6 cellular contexts compared by ENCODE assay signal in genomic region chr3:98831060-98831459, GRCh38.
DNase-seq lines count a peak whose midpoint lies in the region; FAIRE-seq and TF ChIP-seq lines count a peak whose summit lies in the region.
"Not testable (repeated sequence)": the region's sequence is repeated elsewhere in the genome, so short reads cannot be mapped to it uniquely, and the experiment has no call there.

No MANE protein-coding gene starts in this region.

- H3K36me3 Mint-ChIP-seq in Caco-2 (ENCODE audit: insufficient read depth, unreplicated experiment): peaks cover 32% of the 10 kb centered on the region
- H3K36me3 Mint-ChIP-seq in astrocyte (ENCODE audit: low read depth, unreplicated experiment): peaks cover 25% of the 10 kb centered on the region

- H3K4me2 ChIP-seq in astrocyte (ENCODE audit: low read length); mesenchymal stem cell (ENCODE audit: low read length, poor library complexity, severe bottlenecking): not testable (repeated sequence)

- not testable (repeated sequence) for H3K4me3 ChIP-seq in Caco-2 (ENCODE audit: low read depth, low read length); astrocyte (ENCODE audit: insufficient read depth, low read depth, low read length); mesenchymal stem cell (ENCODE audit: insufficient read depth in 1 of 2, low read depth in 1 of 2, low read length in 2 of 2)

- H2AK5ac ChIP-seq in mesenchymal stem cell (ENCODE audit: low read length, severe bottlenecking): not testable (repeated sequence)

- CTCF ChIA-PET in Caco-2 (lab: Charles Lee); HEK293T (lab: Yijun Ruan, JAX): not testable (repeated sequence)

- not testable (repeated sequence) for H2BK5ac ChIP-seq in mesenchymal stem cell (ENCODE audit: low read depth, low read length, poor library complexity, severe bottlenecking)

- not testable (repeated sequence) for H3K4ac ChIP-seq in mesenchymal stem cell (ENCODE audit: low read depth in 1 of 2, low read length in 2 of 2)

- H2BK15ac ChIP-seq in mesenchymal stem cell (ENCODE audit: low read depth, poor library complexity, severe bottlenecking): not testable (repeated sequence)

- not testable (repeated sequence) for H2AFZ ChIP-seq in astrocyte (ENCODE audit: low read depth, low read length); mesenchymal stem cell (ENCODE audit: low read depth, low read length)

- H3K4me3 Mint-ChIP-seq in Caco-2 (ENCODE audit: unreplicated experiment); astrocyte (ENCODE audit: unreplicated experiment): not testable (repeated sequence)

- not testable (repeated sequence) for H3K23ac ChIP-seq in mesenchymal stem cell (ENCODE audit: low read length in 2 of 2)

- peaks cover 17% of the 10 kb centered on the region for H3K4me1 ChIP-seq in Caco-2
- not testable (repeated sequence) for H3K4me1 ChIP-seq in astrocyte (ENCODE audit: insufficient read depth, low read length); mesenchymal stem cell (ENCODE audit: control insufficient read depth, insufficient read depth, low read depth, low read length)

- H2BK120ac ChIP-seq in mesenchymal stem cell (ENCODE audit: low read depth, low read length): not testable (repeated sequence)

- H2BK12ac ChIP-seq in mesenchymal stem cell (ENCODE audit: low read length in 2 of 2): not testable (repeated sequence)

- WGBS in mesenchymal stem cell: 98% methylated on average over 5 of the region's 5 CpGs

- H3K27ac ChIP-seq in astrocyte (ENCODE audit: low read depth, low read length): not testable (repeated sequence)
- H3K27ac ChIP-seq in mesenchymal stem cell (ENCODE audit: low read length, poor library complexity, severe bottlenecking): peak overlapping the region; percentile 49

- not testable (repeated sequence) for H4K91ac ChIP-seq in mesenchymal stem cell (ENCODE audit: low read length)

- not testable (repeated sequence) for DNase-seq in Caco-2; HEK293T (ENCODE audit: extremely low spot score); astrocyte (ENCODE audit: low read depth); mesenchymal stem cell
- DNase-seq in Daoy (ENCODE audit: low read depth) (peak; percentile 20), HK-2 (ENCODE audit: unreplicated experiment) (peak; percentile 62)

- H3K27ac Mint-ChIP-seq in Caco-2 (ENCODE audit: unreplicated experiment) (peak overlapping the region; percentile 53), astrocyte (ENCODE audit: unreplicated experiment) (peak overlapping the region; percentile 67)

- POLR2A ChIA-PET in Caco-2 (lab: Charles Lee); HEK293T (lab: Yijun Ruan, JAX): not testable (repeated sequence)

- H3K79me2 ChIP-seq in astrocyte (ENCODE audit: insufficient read depth, low read length): peaks cover 72% of the 10 kb centered on the region

- H3K18ac ChIP-seq in mesenchymal stem cell (ENCODE audit: low read depth in 1 of 2, low read length in 2 of 2): not testable (repeated sequence)

- intact Hi-C loops in Caco-2 (cut with micrococcal nuclease; ENCODE audit: unreplicated experiment): not testable (repeated sequence)

- not testable (repeated sequence) for H3K79me1 ChIP-seq in mesenchymal stem cell (replicated peaks; ENCODE audit: low read length, poor library complexity, severe bottlenecking)

- H3K9me3 Mint-ChIP-seq in Caco-2 (ENCODE audit: unreplicated experiment) (peaks cover 36% of the 10 kb centered on the region), astrocyte (ENCODE audit: unreplicated experiment) (peaks cover 14% of the 10 kb centered on the region)

- not testable (repeated sequence) for H3K27me3 ChIP-seq in Caco-2 (replicated peaks; ENCODE audit: control insufficient read depth, insufficient read depth, low read length); astrocyte (ENCODE audit: insufficient read depth, low read length); mesenchymal stem cell (ENCODE audit: control insufficient read depth in 1 of 2, insufficient read depth in 1 of 2, low read length in 2 of 2)

- H3K14ac ChIP-seq in mesenchymal stem cell (ENCODE audit: low read length in 2 of 2): not testable (repeated sequence)

- H4K20me1 ChIP-seq in astrocyte (ENCODE audit: insufficient read depth, low read length): peaks cover 60% of the 10 kb centered on the region

- TF ChIP-seq CTCF in Caco-2 (IDR thresholded peaks at IDR 0.05; ENCODE audit: insufficient read depth in 1 of 2, low read depth in 1 of 2, low read length in 1 of 2, severe bottlenecking in 1 of 2, unreplicated experiment in 1 of 2); astrocyte (IDR thresholded peaks at IDR 0.05; ENCODE audit: insufficient read depth, low read depth, low read length): not testable (repeated sequence)

- not testable (repeated sequence) for H4K8ac ChIP-seq in mesenchymal stem cell (ENCODE audit: low read length)

- not testable (repeated sequence) for H3K9me3 ChIP-seq in Caco-2; astrocyte (ENCODE audit: insufficient read depth, low read depth, low read length); mesenchymal stem cell (ENCODE audit: control insufficient read depth, low read length)

- not testable (repeated sequence) for H3K9ac ChIP-seq in astrocyte (ENCODE audit: low read length); mesenchymal stem cell (ENCODE audit: low read length)

- BruUV-seq in Caco-2 (replicated peaks; lab: Mats Ljungman, UMichigan): not testable (repeated sequence)

- not testable (repeated sequence) for FAIRE-seq in astrocyte (lab: Jason Lieb, UNC)

- H3K27me3 Mint-ChIP-seq in Caco-2 (ENCODE audit: insufficient read depth, unreplicated experiment); astrocyte (ENCODE audit: low read depth, unreplicated experiment): not testable (repeated sequence)

- not testable (repeated sequence) for H3K36me3 ChIP-seq in Caco-2 (ENCODE audit: control insufficient read depth, insufficient read depth, low read length)
- peaks cover 23% of the 10 kb centered on the region for H3K36me3 ChIP-seq in astrocyte (ENCODE audit: insufficient read depth, low read length)
- peaks cover 7 to 35% of the 10 kb centered on the region in 2 experiments for H3K36me3 ChIP-seq in mesenchymal stem cell (ENCODE audit: control insufficient read depth in 1 of 2, insufficient read depth in 2 of 2, low read depth in 1 of 2, low read length in 2 of 2)

- peaks cover 11% of the 10 kb centered on the region for H3K4me1 Mint-ChIP-seq in Caco-2 (ENCODE audit: low read depth, unreplicated experiment)
- H3K4me1 Mint-ChIP-seq in astrocyte (ENCODE audit: low read depth, unreplicated experiment): peaks cover 16% of the 10 kb centered on the region

TF ChIP-seq in HEK293T, 16 proteins besides CTCF, POLR2A, EP300 and RAD21:
- peak; percentile 37 for TF ChIP-seq L3MBTL2 (conservative IDR thresholded peaks at IDR 0.05)
